Comparison of ENCODE assay signal across 1 cellular context in genomic region chr16:3029499-3030127, GRCh38.
TF ChIP-seq lines count a peak whose summit lies in the region.

No MANE protein-coding gene starts in this region.

TF ChIP-seq in K562, 482 proteins besides CTCF, POLR2A, EP300 and RAD21 (continued from another document and continues in another):
- peak; percentile 90 for TF ChIP-seq MGA (IDR thresholded peaks at IDR 0.05)
- TF ChIP-seq HDAC8 (tag; IDR thresholded peaks at IDR 0.05) = no peak
- TF ChIP-seq CREM (IDR thresholded peaks at IDR 0.05; ENCODE audit: low read depth) = peak; percentile 66
- no peak for TF ChIP-seq ZNF124 (CRISPR knock-in tag; IDR thresholded peaks at IDR 0.05)
- no peak for TF ChIP-seq ZBTB5 (IDR thresholded peaks at IDR 0.05)
- TF ChIP-seq SOX6 (IDR thresholded peaks at IDR 0.05) = no peak
- TF ChIP-seq PHF8 (IDR thresholded peaks at IDR 0.05; ENCODE audit: borderline replicate concordance, low read length) = no peak
- TF ChIP-seq, protein P1, sequence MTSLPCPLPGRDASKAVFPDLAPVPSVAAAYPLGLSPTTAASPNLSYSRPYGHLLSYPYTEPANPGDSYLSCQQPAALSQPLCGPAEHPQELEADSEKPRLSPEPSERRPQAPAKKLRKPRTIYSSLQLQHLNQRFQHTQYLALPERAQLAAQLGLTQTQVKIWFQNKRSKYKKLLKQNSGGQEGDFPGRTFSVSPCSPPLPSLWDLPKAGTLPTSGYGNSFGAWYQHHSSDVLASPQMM (CRISPR knock-in tag; IDR thresholded peaks at IDR 0.05) = no peak
- no peak for TF ChIP-seq MEF2D (tag; conservative IDR thresholded peaks at IDR 0.05; ENCODE audit: low read depth)
- no peak for TF ChIP-seq NR3C1 (CRISPR knock-in tag; IDR thresholded peaks at IDR 0.05)
- TF ChIP-seq, protein P2, sequence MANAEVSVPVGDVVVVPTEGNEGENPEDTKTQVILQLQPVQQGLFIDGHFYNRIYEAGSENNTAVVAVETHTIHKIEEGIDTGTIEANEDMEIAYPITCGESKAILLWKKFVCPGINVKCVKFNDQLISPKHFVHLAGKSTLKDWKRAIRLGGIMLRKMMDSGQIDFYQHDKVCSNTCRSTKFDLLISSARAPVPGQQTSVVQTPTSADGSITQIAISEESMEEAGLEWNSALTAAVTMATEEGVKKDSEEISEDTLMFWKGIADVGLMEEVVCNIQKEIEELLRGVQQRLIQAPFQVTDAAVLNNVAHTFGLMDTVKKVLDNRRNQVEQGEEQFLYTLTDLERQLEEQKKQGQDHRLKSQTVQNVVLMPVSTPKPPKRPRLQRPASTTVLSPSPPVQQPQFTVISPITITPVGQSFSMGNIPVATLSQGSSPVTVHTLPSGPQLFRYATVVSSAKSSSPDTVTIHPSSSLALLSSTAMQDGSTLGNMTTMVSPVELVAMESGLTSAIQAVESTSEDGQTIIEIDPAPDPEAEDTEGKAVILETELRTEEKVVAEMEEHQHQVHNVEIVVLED (CRISPR knock-in tag; IDR thresholded peaks at IDR 0.05) = peak; percentile 78
- TF ChIP-seq ZBTB1 (CRISPR knock-in tag; IDR thresholded peaks at IDR 0.05; ENCODE audit: borderline replicate concordance, low read depth) = peak; percentile 79; the same call in 1 of the 2 replicates
- TF ChIP-seq ZNF280A (IDR thresholded peaks at IDR 0.05; ENCODE audit: low read depth, partially characterized antibody) = no peak
- peak; percentile 69 for TF ChIP-seq POLR2G (IDR thresholded peaks at IDR 0.05; ENCODE audit: low read depth, low read length)
- TF ChIP-seq TOE1 (IDR thresholded peaks at IDR 0.05; ENCODE audit: borderline replicate concordance) = no peak
- 0 out of 2 replicates have a peak, but pooled peaks have one; percentile 9 for TF ChIP-seq TOE1 (CRISPR knock-in tag; IDR thresholded peaks at IDR 0.05; ENCODE audit: borderline replicate concordance, low read depth)
- no peak for TF ChIP-seq HNRNPUL1 (IDR thresholded peaks at IDR 0.05; ENCODE audit: low read length)
- TF ChIP-seq CHD1 (IDR thresholded peaks at IDR 0.05; ENCODE audit: low read length) = no peak
- TF ChIP-seq LARP7 (IDR thresholded peaks at IDR 0.05) = no peak
- TF ChIP-seq CBX1 (IDR thresholded peaks at IDR 0.05; ENCODE audit: low read depth) = no peak
- no peak for TF ChIP-seq CBFB (CRISPR knock-in tag; IDR thresholded peaks at IDR 0.05)
- no peak for TF ChIP-seq E2F4 (CRISPR knock-in tag; IDR thresholded peaks at IDR 0.05; ENCODE audit: low read depth)
- no peak for TF ChIP-seq ZNF561 (CRISPR knock-in tag; conservative IDR thresholded peaks at IDR 0.05)
- TF ChIP-seq E2F5 (CRISPR knock-in tag; IDR thresholded peaks at IDR 0.05) = no peak
- no peak for TF ChIP-seq RAD51 (IDR thresholded peaks at IDR 0.05; ENCODE audit: borderline replicate concordance, low read depth)
- 0 out of 2 replicates have a peak, but pooled peaks have one; percentile 45 for TF ChIP-seq SP1 (CRISPR knock-in tag; IDR thresholded peaks at IDR 0.05)
- no peak for TF ChIP-seq ARID2 (IDR thresholded peaks at IDR 0.05)
- TF ChIP-seq, protein P3, sequence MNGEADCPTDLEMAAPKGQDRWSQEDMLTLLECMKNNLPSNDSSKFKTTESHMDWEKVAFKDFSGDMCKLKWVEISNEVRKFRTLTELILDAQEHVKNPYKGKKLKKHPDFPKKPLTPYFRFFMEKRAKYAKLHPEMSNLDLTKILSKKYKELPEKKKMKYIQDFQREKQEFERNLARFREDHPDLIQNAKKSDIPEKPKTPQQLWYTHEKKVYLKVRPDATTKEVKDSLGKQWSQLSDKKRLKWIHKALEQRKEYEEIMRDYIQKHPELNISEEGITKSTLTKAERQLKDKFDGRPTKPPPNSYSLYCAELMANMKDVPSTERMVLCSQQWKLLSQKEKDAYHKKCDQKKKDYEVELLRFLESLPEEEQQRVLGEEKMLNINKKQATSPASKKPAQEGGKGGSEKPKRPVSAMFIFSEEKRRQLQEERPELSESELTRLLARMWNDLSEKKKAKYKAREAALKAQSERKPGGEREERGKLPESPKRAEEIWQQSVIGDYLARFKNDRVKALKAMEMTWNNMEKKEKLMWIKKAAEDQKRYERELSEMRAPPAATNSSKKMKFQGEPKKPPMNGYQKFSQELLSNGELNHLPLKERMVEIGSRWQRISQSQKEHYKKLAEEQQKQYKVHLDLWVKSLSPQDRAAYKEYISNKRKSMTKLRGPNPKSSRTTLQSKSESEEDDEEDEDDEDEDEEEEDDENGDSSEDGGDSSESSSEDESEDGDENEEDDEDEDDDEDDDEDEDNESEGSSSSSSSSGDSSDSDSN (IDR thresholded peaks at IDR 0.05; ENCODE audit: borderline replicate concordance in 1 of 2, low read depth in 2 of 2, low read length in 2 of 2) = 0 out of 4 replicates have a peak, but pooled peaks of 1 of the 2 experiments have one; percentile 57
- TF ChIP-seq ARID3B (CRISPR knock-in tag; IDR thresholded peaks at IDR 0.05; ENCODE audit: borderline replicate concordance) = no peak
- TF ChIP-seq RNF2 (IDR thresholded peaks at IDR 0.05) = peak; percentile 23; the same call in 1 of the 2 replicates
- TF ChIP-seq TEAD2 (tag; IDR thresholded peaks at IDR 0.05) = no peak
- no peak for TF ChIP-seq XRCC3 (IDR thresholded peaks at IDR 0.05)
